In genomic region chr1:199357591-199357990, GRCh38 we compare ENCODE assay signal across 21 cellular contexts.
"Had no signal": no experiment of that assay in that cellular context is flagged by ENCODE, and none has a peak within 500 bp of the region (broad histone marks: within the 10 kb centered on the region; RNA-seq: fewer than 3 reads in every experiment).

No MANE protein-coding gene starts in this region.

- H3K9me3 ChIP-seq: lower lobe of right lung, ovary, right atrium auricular region, testis, thyroid gland, transverse colon, upper lobe of left lung, vagina had no signal

- H3K36me3 ChIP-seq: left lung, lower lobe of right lung, ovary, right atrium auricular region, thyroid gland, transverse colon, upper lobe of left lung, vagina had no signal

- DNase-seq: hypothalamus; immature natural killer cell; kidney; left colon; left lung; lower lobe of right lung; mammary epithelial cell; mesenchymal stem cell; naive B cell; natural killer cell; ovary; stimulated activated CD4-positive, alpha-beta T cell treated with anti-CD3 and anti-CD28 coated beads, Interleukin-4, amount 100 ng/mL, for 24 hours; stimulated activated naive CD4-positive, alpha-beta T cell; stimulated activated naive CD8-positive, alpha-beta T cell treated with anti-CD3 and anti-CD28 coated beads, Interleukin-15, amount 100 ng/mL, for 72 hours; testis; thyroid gland; transverse colon; upper lobe of left lung had no signal

- H3K27me3 ChIP-seq: left lung, ovary, right atrium auricular region, testis, thyroid gland, transverse colon, upper lobe of left lung, vagina had no signal

- H3K27ac ChIP-seq: left lung, lower lobe of right lung, ovary, right atrium auricular region, skin epidermis, testis, thyroid gland, transverse colon, upper lobe of left lung, vagina had no signal

- H3K4me1 ChIP-seq: left lung, lower lobe of right lung, right atrium auricular region, testis, thyroid gland, transverse colon, upper lobe of left lung, vagina had no signal

- H3K4me3 ChIP-seq: left lung, lower lobe of right lung, ovary, right atrium auricular region, skin epidermis, testis, thyroid gland, transverse colon, upper lobe of left lung, vagina had no signal
